In the genomic region with DNA sequence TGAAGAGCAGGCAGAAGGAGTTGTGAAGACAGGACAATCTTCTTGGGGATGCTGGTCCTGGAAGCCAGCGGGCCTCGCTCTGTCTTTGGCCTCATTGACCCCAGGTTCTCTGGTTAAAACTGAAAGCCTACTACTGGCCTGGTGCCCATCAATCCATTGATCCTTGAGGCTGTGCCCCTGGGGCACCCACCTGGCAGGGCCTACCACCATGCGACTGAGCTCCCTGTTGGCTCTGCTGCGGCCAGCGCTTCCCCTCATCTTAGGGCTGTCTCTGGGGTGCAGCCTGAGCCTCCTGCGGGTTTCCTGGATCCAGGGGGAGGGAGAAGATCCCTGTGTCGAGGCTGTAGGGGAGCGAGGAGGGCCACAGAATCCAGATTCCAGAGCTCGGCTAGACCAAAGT, we compare ENCODE assay signal across 9 cellular contexts. TPM values are rescaled to one million over a fixed set of nuclear protein-coding genes. Genes with fewer than 3 reads are reported as not detected.
A peak's percentile ranks its signal among the peaks of the same experiment; 100 is the strongest.
DNase-seq lines count a peak whose midpoint lies in the region; ATAC-seq and TF ChIP-seq lines count a peak whose summit lies in the region.
"Had no signal": no experiment of that assay in that cellular context is flagged by ENCODE, and none has a peak within 500 bp of the region (broad histone marks: within the 10 kb centered on the region; RNA-seq: fewer than 3 reads in every experiment).

No MANE protein-coding gene starts in this region.

- POLR2A ChIA-PET in SK-N-SH (lab: Yijun Ruan, JAX): interaction anchor here (2.1 kb wide), 1 partner anchor 10 kb away, joined by 18 read pairs; no protein-coding TSS in a partner anchor
- POLR2A ChIA-PET in activated CD8-positive, alpha-beta T cell treated with anti-CD3 and anti-CD28 coated beads for 36 hours (lab: Charles Lee): interaction anchor here (1.3 to 3.3 kb wide), 3 partner anchors 9 to 12 kb away, joined by 4 to 23 read pairs (median 9); no protein-coding TSS in a partner anchor

- H3K27ac ChIP-seq in SK-N-SH (ENCODE audit: low read depth in 2 of 2, low read length in 1 of 2): peak overlapping the region in 1 of 2 experiments; percentile 84; a peak in 3 of 4 replicates

- intact Hi-C loops in activated CD8-positive, alpha-beta T cell treated with anti-CD3 and anti-CD28 coated beads for 36 hours (cut with micrococcal nuclease): no loop called here

- peaks cover 40% of the 10 kb centered on the region for H3K36me3 Mint-ChIP-seq in activated CD8-positive, alpha-beta T cell treated with anti-CD3 and anti-CD28 coated beads for 36 hours (ENCODE audit: low read depth)
- H3K36me3 Mint-ChIP-seq in stimulated activated effector memory CD8-positive, alpha-beta T cell treated with anti-CD3 and anti-CD28 coated beads, Interleukin-12 subunit alpha, Interleukin-12 subunit beta, amount 100 ng/mL, for 72 hours: peaks cover 50% of the 10 kb centered on the region

- no peak for TF ChIP-seq EP300 in SK-N-SH (IDR thresholded peaks at IDR 0.05; ENCODE audit: borderline replicate concordance in 1 of 2, low read depth in 1 of 2, low read length in 1 of 2)

- peaks cover 41 to 43% of the 10 kb centered on the region in 2 experiments for H3K36me3 ChIP-seq in SK-N-SH (replicated peaks in 1 of 2; ENCODE audit: control insufficient read depth in 1 of 2, insufficient read depth in 2 of 2, low read length in 1 of 2)
- peaks cover 22% of the 10 kb centered on the region for H3K36me3 ChIP-seq in iPS-15b (ENCODE audit: control insufficient read depth, insufficient read depth, low read length)

- peaks cover 69% of the 10 kb centered on the region for H3K79me2 ChIP-seq in SK-N-SH (ENCODE audit: insufficient read depth)

- H3K4me1 Mint-ChIP-seq in activated CD8-positive, alpha-beta T cell treated with anti-CD3 and anti-CD28 coated beads for 36 hours (ENCODE audit: low read depth): peaks cover 27% of the 10 kb centered on the region
- H3K4me1 Mint-ChIP-seq in stimulated activated effector memory CD8-positive, alpha-beta T cell treated with anti-CD3 and anti-CD28 coated beads, Interleukin-12 subunit alpha, Interleukin-12 subunit beta, amount 100 ng/mL, for 72 hours: peaks cover 25% of the 10 kb centered on the region

- H3K9me3 ChIP-seq in SK-N-SH: no peaks in the 10 kb centered on the region
- H3K9me3 ChIP-seq in iPS-15b (ENCODE audit: control insufficient read depth, insufficient read depth, low read length): no peaks in the 10 kb centered on the region

- 85% methylated on average over 9 of the region's 9 CpGs for WGBS in SK-N-SH (ENCODE audit: low lambda C conversion rate)

- H3K4me2 ChIP-seq in SK-N-SH: peak overlapping the region; percentile 94

- no peak overlapping the region for H2AFZ ChIP-seq in SK-N-SH (ENCODE audit: low read depth)

- H4K20me1 ChIP-seq in SK-N-SH (ENCODE audit: insufficient read depth): peaks cover 57% of the 10 kb centered on the region

- TF ChIP-seq RAD21 in SK-N-SH (IDR thresholded peaks at IDR 0.05; ENCODE audit: low read length): no peak

- H3F3A ChIP-seq in SK-N-SH (replicated peaks; ENCODE audit: insufficient read depth): peaks cover 9% of the 10 kb centered on the region

- DNase-seq in SK-N-SH (peak; percentile 29), NCI-H1436 (lab: John Stamatoyannopoulos, UW) (no peak), NCI-H82 treated with DMSO at 0.1 percent for 48 hours (lab: John Stamatoyannopoulos, UW; ENCODE audit: unreplicated experiment) (no peak), superior temporal gyrus (ENCODE audit: extremely low spot score) (no peak)
- no peak for DNase-seq in activated CD8-positive, alpha-beta T cell treated with anti-CD3 and anti-CD28 coated beads for 36 hours
- DNase-seq in stimulated activated effector memory CD8-positive, alpha-beta T cell treated with anti-CD3 and anti-CD28 coated beads, Interleukin-12 subunit alpha, Interleukin-12 subunit beta, amount 100 ng/mL, for 72 hours (ENCODE audit: low spot score in 2 of 2): no peak
- DNase-seq: 8988T had no signal

- H3K27ac Mint-ChIP-seq in activated CD8-positive, alpha-beta T cell treated with anti-CD3 and anti-CD28 coated beads for 36 hours: peak overlapping the region; percentile 100
- H3K27ac Mint-ChIP-seq in stimulated activated effector memory CD8-positive, alpha-beta T cell treated with anti-CD3 and anti-CD28 coated beads, Interleukin-12 subunit alpha, Interleukin-12 subunit beta, amount 100 ng/mL, for 72 hours: peak overlapping the region; percentile 99

- H3K4me1 ChIP-seq in SK-N-SH (ENCODE audit: control insufficient read depth in 1 of 2, insufficient read depth in 2 of 2, low read depth in 1 of 2, low read length in 1 of 2) (peaks cover 6 to 19% of the 10 kb centered on the region in 2 experiments), iPS-15b (ENCODE audit: control insufficient read depth, insufficient read depth, low read length) (peaks cover 3% of the 10 kb centered on the region)

- peak overlapping the region; percentile 100 for H3K4me3 Mint-ChIP-seq in activated CD8-positive, alpha-beta T cell treated with anti-CD3 and anti-CD28 coated beads for 36 hours
- peak overlapping the region; percentile 99 for H3K4me3 Mint-ChIP-seq in stimulated activated effector memory CD8-positive, alpha-beta T cell treated with anti-CD3 and anti-CD28 coated beads, Interleukin-12 subunit alpha, Interleukin-12 subunit beta, amount 100 ng/mL, for 72 hours

- H3K4me3 ChIP-seq in SK-N-SH (ENCODE audit: low read depth in 2 of 2, low read length in 1 of 2) (peak overlapping the region; percentile 95 to 100), iPS-15b (ENCODE audit: low read depth, low read length) (peak overlapping the region; percentile 79)

- no peaks in the 10 kb centered on the region for H3K9me3 Mint-ChIP-seq in activated CD8-positive, alpha-beta T cell treated with anti-CD3 and anti-CD28 coated beads for 36 hours
- H3K9me3 Mint-ChIP-seq in stimulated activated effector memory CD8-positive, alpha-beta T cell treated with anti-CD3 and anti-CD28 coated beads, Interleukin-12 subunit alpha, Interleukin-12 subunit beta, amount 100 ng/mL, for 72 hours: no peaks in the 10 kb centered on the region

- no peak for TF ChIP-seq CTCF in SK-N-SH (IDR thresholded peaks at IDR 0.05)
- no peak for TF ChIP-seq CTCF in activated CD8-positive, alpha-beta T cell treated with anti-CD3 and anti-CD28 coated beads for 36 hours (IDR thresholded peaks at IDR 0.05)

- H3K9ac ChIP-seq in SK-N-SH (peak overlapping the region; percentile 97), iPS-15b (ENCODE audit: low read depth, low read length) (peak overlapping the region; percentile 85)

- H3K27me3 ChIP-seq in SK-N-SH (ENCODE audit: insufficient read depth) (no peaks in the 10 kb centered on the region), iPS-15b (ENCODE audit: control insufficient read depth, insufficient read depth, low read length) (no peaks in the 10 kb centered on the region)

- no peaks in the 10 kb centered on the region for H3K27me3 Mint-ChIP-seq in activated CD8-positive, alpha-beta T cell treated with anti-CD3 and anti-CD28 coated beads for 36 hours

- H3K9me2 ChIP-seq in SK-N-SH: no peaks in the 10 kb centered on the region

- ATAC-seq in SK-N-SH treated with all-trans-retinoic acid at 6 μM for 48 hours: no peak
- no peak for ATAC-seq in activated CD8-positive, alpha-beta T cell treated with anti-CD3 and anti-CD28 coated beads for 36 hours
- no peak for ATAC-seq in stimulated activated effector memory CD8-positive, alpha-beta T cell treated with anti-CD3 and anti-CD28 coated beads, Interleukin-12 subunit alpha, Interleukin-12 subunit beta, amount 100 ng/mL, for 72 hours

- CTCF ChIA-PET in SK-N-SH (lab: Yijun Ruan, JAX): interaction anchor here (1.2 to 7.7 kb wide), 2 partner anchors 11 to 22 kb away, joined by 3 to 122 read pairs; no protein-coding TSS in a partner anchor
- CTCF ChIA-PET in activated CD8-positive, alpha-beta T cell treated with anti-CD3 and anti-CD28 coated beads for 36 hours (lab: Charles Lee): interaction anchor here (1.1 to 6.4 kb wide), 5 partner anchors 10 to 76 kb away, joined by 3 to 68 read pairs (median 5); no protein-coding TSS in a partner anchor

TF ChIP-seq in SK-N-SH, 30 proteins besides CTCF, POLR2A, EP300 and RAD21 (continues in another document):
- no peak for TF ChIP-seq CHD2 (IDR thresholded peaks at IDR 0.05; ENCODE audit: low read length, partially characterized antibody)

TF ChIP-seq in SK-N-SH treated with all-trans-retinoic acid at 6 μM for 48 hours, 23 proteins besides CTCF, POLR2A, EP300 and RAD21 (continues in another document):
- TF ChIP-seq SNAI2 (CRISPR knock-in tag; IDR thresholded peaks at IDR 0.05) (no peak), CSDC2 (CRISPR knock-in tag; IDR thresholded peaks at IDR 0.05) (no peak), RARB (CRISPR knock-in tag; IDR thresholded peaks at IDR 0.05) (no peak), ZFP3 (CRISPR knock-in tag; IDR thresholded peaks at IDR 0.05) (no peak), ZNF565 (CRISPR knock-in tag; conservative IDR thresholded peaks at IDR 0.05; ENCODE audit: low read depth) (no peak), ESRRG (CRISPR knock-in tag; IDR thresholded peaks at IDR 0.05) (no peak)

RNA-seq across cellular contexts. Expression of a gene that starts 1.5 kb away (rescaled TPM):
- polyA plus RNA-seq in SK-N-SH (2012; rRNA removed): 60.4 and 68.6 TPM in 2 replicates
- polyA plus RNA-seq in SK-N-SH (2012; cell fraction: cytosol; rRNA removed): 27.8 and 47.3 TPM in 2 replicates
- 143 and 144 TPM in 2 replicates for polyA plus RNA-seq in SK-N-SH (2012; cell fraction: nucleus; rRNA removed)
- total RNA-seq in activated CD8-positive, alpha-beta T cell treated with anti-CD3 and anti-CD28 coated beads for 36 hours: 10 to 100 TPM; 23.7 to 27.3 TPM

RNA-seq across cellular contexts. Expression of a gene that starts 6.8 kb away (rescaled TPM):
- polyA plus RNA-seq in SK-N-SH (2012; rRNA removed): 75.4 and 102 TPM in 2 replicates
- 49.9 and 79.5 TPM in 2 replicates for polyA plus RNA-seq in SK-N-SH (2012; cell fraction: cytosol; rRNA removed)
- 69.6 and 89.1 TPM in 2 replicates for polyA plus RNA-seq in SK-N-SH (2012; cell fraction: nucleus; rRNA removed)
- total RNA-seq in activated CD8-positive, alpha-beta T cell treated with anti-CD3 and anti-CD28 coated beads for 36 hours: 10 to 100 TPM; 48.1 to 56.2 TPM

RNA-seq across cellular contexts. Expression of a gene that starts 14.7 kb away (rescaled TPM):
- polyA plus RNA-seq in SK-N-SH (2012; rRNA removed): 60.5 and 62.8 TPM in 2 replicates
- polyA plus RNA-seq in SK-N-SH (2012; cell fraction: cytosol; rRNA removed): 30.4 and 41.6 TPM in 2 replicates
- polyA plus RNA-seq in SK-N-SH (2012; cell fraction: nucleus; rRNA removed): 239 and 265 TPM in 2 replicates
- total RNA-seq in activated CD8-positive, alpha-beta T cell treated with anti-CD3 and anti-CD28 coated beads for 36 hours: 1 to 10 TPM; 8.2 to 8.9 TPM

RNA-seq across cellular contexts. Expression of a gene that starts 23.5 kb away (rescaled TPM):
- not detected in 2 replicates for polyA plus RNA-seq in SK-N-SH (2012; rRNA removed)
- not detected in 2 replicates for polyA plus RNA-seq in SK-N-SH (2012; cell fraction: cytosol; rRNA removed)
- polyA plus RNA-seq in SK-N-SH (2012; cell fraction: nucleus; rRNA removed): 0.73 TPM in 1 of 2 replicates, not detected in the other
- total RNA-seq in activated CD8-positive, alpha-beta T cell treated with anti-CD3 and anti-CD28 coated beads for 36 hours: not detected

RNA-seq across cellular contexts. Expression of a gene that starts 46.8 kb away (rescaled TPM):
- polyA plus RNA-seq in SK-N-SH (2012; rRNA removed): not detected in 2 replicates
- polyA plus RNA-seq in SK-N-SH (2012; cell fraction: cytosol; rRNA removed): not detected in 2 replicates
- polyA plus RNA-seq in SK-N-SH (2012; cell fraction: nucleus; rRNA removed): not detected in 2 replicates
- not detected for total RNA-seq in activated CD8-positive, alpha-beta T cell treated with anti-CD3 and anti-CD28 coated beads for 36 hours
